8 cellular contexts compared by ENCODE assay signal in genomic region chr3:101675709-101676218, GRCh38. TPM values are rescaled to one million over a fixed set of nuclear protein-coding genes. Genes with fewer than 3 reads are reported as not detected.
A peak's percentile ranks its signal among the peaks of the same experiment; 100 is the strongest.
DNase-seq lines count a peak whose midpoint lies in the region; ATAC-seq and TF ChIP-seq lines count a peak whose summit lies in the region.

No MANE protein-coding gene starts in this region.

- H3F3A ChIP-seq in Loucy (ENCODE audit: low read depth) = peaks cover 3% of the 10 kb centered on the region; the same call in 1 of the 2 replicates

- H3K4me3 ChIP-seq in AG09309 (ENCODE audit: control insufficient read depth, low read depth, low read length) (peak overlapping the region; percentile 99), Loucy (ENCODE audit: low read length, poor library complexity, severe bottlenecking) (peak overlapping the region; percentile 87)
- peak overlapping the region; percentile 91 for H3K4me3 ChIP-seq in naive thymus-derived CD4-positive, alpha-beta T cell (ENCODE audit: low read length)

- H3K27ac ChIP-seq in naive thymus-derived CD4-positive, alpha-beta T cell (ENCODE audit: low read depth, low read length) = peak overlapping the region; percentile 98

- H3K9me3 ChIP-seq in Loucy (ENCODE audit: insufficient read depth, low read depth, low read length) = no peaks in the 10 kb centered on the region
- H3K9me3 ChIP-seq in naive thymus-derived CD4-positive, alpha-beta T cell (ENCODE audit: control insufficient read depth in 2 of 3, low read length in 3 of 3) = no peaks in the 10 kb centered on the region

- peaks cover 66% of the 10 kb centered on the region for H3K36me3 Mint-ChIP-seq in effector memory CD8-positive, alpha-beta T cell (ENCODE audit: insufficient read depth)
- H3K36me3 Mint-ChIP-seq in naive thymus-derived CD4-positive, alpha-beta T cell = peaks cover 4 to 25% (median 13%) of the 10 kb centered on the region in 5 donors

- CTCF ChIA-PET in naive thymus-derived CD4-positive, alpha-beta T cell (lab: Charles Lee) = interaction anchor here (0.7 to 1.6 kb wide), 4 partner anchors 9 to 217 kb away, joined by 3 to 4 read pairs (median 3); no protein-coding TSS in a partner anchor

- peak overlapping the region; percentile 98 to 99 for H3K27ac Mint-ChIP-seq in effector memory CD8-positive, alpha-beta T cell
- peak overlapping the region; percentile 93 to 97 (median 96) for H3K27ac Mint-ChIP-seq in naive thymus-derived CD4-positive, alpha-beta T cell

- peaks cover 35% of the 10 kb centered on the region for H3K4me1 ChIP-seq in Loucy (ENCODE audit: insufficient read depth, low read length, poor library complexity, severe bottlenecking)
- peaks cover 23 to 26% of the 10 kb centered on the region in 2 donors for H3K4me1 ChIP-seq in naive thymus-derived CD4-positive, alpha-beta T cell (ENCODE audit: control insufficient read depth in 2 of 2, insufficient read depth in 2 of 2, low read length in 2 of 2)

- H2AFZ ChIP-seq in Loucy (ENCODE audit: low read length) = peak overlapping the region; percentile 77

- peak overlapping the region; percentile 94 to 99 for H3K4me3 Mint-ChIP-seq in effector memory CD8-positive, alpha-beta T cell
- peak overlapping the region; percentile 87 to 97 (median 93) for H3K4me3 Mint-ChIP-seq in naive thymus-derived CD4-positive, alpha-beta T cell

- no peaks in the 10 kb centered on the region for H3K9me2 ChIP-seq in Loucy (replicated peaks; ENCODE audit: low read depth, low read length)

- POLR2A ChIA-PET in naive thymus-derived CD4-positive, alpha-beta T cell (lab: Charles Lee) = interaction anchor here (0.6 to 6.3 kb wide), 17 partner anchors 10 to 966 kb away, joined by 3 to 108 read pairs (median 5); partner anchors contain the start of genes CEP97, NFKBIZ, NXPE3 and PCNP

- peaks cover 23% of the 10 kb centered on the region for H4K20me1 ChIP-seq in Loucy (ENCODE audit: insufficient read depth, low read length, poor library complexity, severe bottlenecking)

- DNase-seq in AG09309 (ENCODE audit: low read depth) = no peak
- DNase-seq in effector memory CD8-positive, alpha-beta T cell = no peak
- peak in 1 of 9 donors; percentile 36 for DNase-seq in naive thymus-derived CD4-positive, alpha-beta T cell
- DNase-seq in NCI-H1417 treated with DMSO at 0.1 percent for 48 hours (lab: John Stamatoyannopoulos, UW) = no peak
- no peak for DNase-seq in activated CD8-positive, alpha-beta memory T cell treated with anti-CD3 and anti-CD28 coated beads for 24 hours
- no peak for DNase-seq in stimulated activated CD8-positive, alpha-beta memory T cell treated with anti-CD3 and anti-CD28 coated beads, Interleukin-4, amount 100 ng/mL, for 48 hours

- no peak for ATAC-seq in effector memory CD8-positive, alpha-beta T cell (replicated peaks)
- ATAC-seq in naive thymus-derived CD4-positive, alpha-beta T cell = no peak
- no peak for ATAC-seq in HG02884 (IDR thresholded peaks at IDR 0.05; ENCODE audit: unreplicated experiment)

- H3K79me2 ChIP-seq in Loucy (ENCODE audit: insufficient read depth, low read length) = peaks cover 53% of the 10 kb centered on the region

- TF ChIP-seq CTCF in AG09309 (IDR thresholded peaks at IDR 0.05; ENCODE audit: control insufficient read depth, insufficient read depth, low read depth, low read length, missing control alignments) (no peak), Loucy (conservative IDR thresholded peaks at IDR 0.05; ENCODE audit: low read length) (no peak)

- peaks cover 23 to 51% of the 10 kb centered on the region in 2 donors for H3K4me1 Mint-ChIP-seq in effector memory CD8-positive, alpha-beta T cell (ENCODE audit: low read depth in 2 of 2)
- H3K4me1 Mint-ChIP-seq in naive thymus-derived CD4-positive, alpha-beta T cell = peaks cover 21 to 66% (median 56%) of the 10 kb centered on the region in 7 donors

- H3K9me3 Mint-ChIP-seq in effector memory CD8-positive, alpha-beta T cell = no peaks in the 10 kb centered on the region
- peaks cover 0 to 3% (median 0%) of the 10 kb centered on the region in 11 donors for H3K9me3 Mint-ChIP-seq in naive thymus-derived CD4-positive, alpha-beta T cell

- H3K9ac ChIP-seq in Loucy (ENCODE audit: low read depth, low read length, poor library complexity, severe bottlenecking) = peak overlapping the region; percentile 79

- H3K36me3 ChIP-seq in Loucy (ENCODE audit: insufficient read depth, low read length) = peaks cover 14% of the 10 kb centered on the region; the same call in 1 of the 2 replicates
- H3K36me3 ChIP-seq in naive thymus-derived CD4-positive, alpha-beta T cell (ENCODE audit: control insufficient read depth in 2 of 3, insufficient read depth in 3 of 3, low read length in 3 of 3) = peaks cover 0 to 21% (median 0%) of the 10 kb centered on the region in 3 experiments

- intact Hi-C loops in naive thymus-derived CD4-positive, alpha-beta T cell (cut with micrococcal nuclease) = loop anchor here (1.0 to 10.0 kb wide), 14 partner anchors 17 to 1858 kb away; partner anchors contain the start of genes SENP7 (in 2 of the 2), CMSS1 (in 1 of the 2), LNP1 (in 1 of the 2) and NFKBIZ (in 1 of the 2)

- H3K27me3 ChIP-seq in Loucy (ENCODE audit: insufficient read depth, low read length, poor library complexity, severe bottlenecking) = no peaks in the 10 kb centered on the region
- no peaks in the 10 kb centered on the region for H3K27me3 ChIP-seq in naive thymus-derived CD4-positive, alpha-beta T cell (ENCODE audit: control insufficient read depth in 2 of 2, insufficient read depth in 2 of 2, low read length in 2 of 2)

- peak overlapping the region; percentile 97 for H3K4me2 ChIP-seq in Loucy (ENCODE audit: low read depth, low read length, poor library complexity, severe bottlenecking)

- H3K27me3 Mint-ChIP-seq in effector memory CD8-positive, alpha-beta T cell = no peaks in the 10 kb centered on the region
- no peaks in the 10 kb centered on the region for H3K27me3 Mint-ChIP-seq in naive thymus-derived CD4-positive, alpha-beta T cell

RNA-seq across cellular contexts. Expression of gene ZBTB11, which starts 1.2 kb away (rescaled TPM):
- 10 to 100 TPM; 31.9 to 68.2 (median 54.2) TPM for total RNA-seq in naive thymus-derived CD4-positive, alpha-beta T cell
- 10 to 100 TPM; 10.5 to 16.3 TPM for polyA plus RNA-seq in naive thymus-derived CD4-positive, alpha-beta T cell

RNA-seq across cellular contexts. Expression of gene RPL24, which starts 10.8 kb away (rescaled TPM):
- 1,000 to 10,000 TPM; 1,072 to 1,652 (median 1,599) TPM for total RNA-seq in naive thymus-derived CD4-positive, alpha-beta T cell
- 1,000 to 10,000 TPM; 1,238 to 1,434 TPM for polyA plus RNA-seq in naive thymus-derived CD4-positive, alpha-beta T cell

RNA-seq across cellular contexts. Expression of gene CEP97, which starts 48.6 kb away (rescaled TPM):
- 10 to 100 TPM in 3 of 5 experiments, 1 to 10 TPM in 2; 5.5 to 21.7 (median 10.9) TPM for total RNA-seq in naive thymus-derived CD4-positive, alpha-beta T cell
- polyA plus RNA-seq in naive thymus-derived CD4-positive, alpha-beta T cell = 1 to 10 TPM; 3.4 to 3.8 TPM
